8 cellular contexts compared by ENCODE assay signal in the genomic region with DNA sequence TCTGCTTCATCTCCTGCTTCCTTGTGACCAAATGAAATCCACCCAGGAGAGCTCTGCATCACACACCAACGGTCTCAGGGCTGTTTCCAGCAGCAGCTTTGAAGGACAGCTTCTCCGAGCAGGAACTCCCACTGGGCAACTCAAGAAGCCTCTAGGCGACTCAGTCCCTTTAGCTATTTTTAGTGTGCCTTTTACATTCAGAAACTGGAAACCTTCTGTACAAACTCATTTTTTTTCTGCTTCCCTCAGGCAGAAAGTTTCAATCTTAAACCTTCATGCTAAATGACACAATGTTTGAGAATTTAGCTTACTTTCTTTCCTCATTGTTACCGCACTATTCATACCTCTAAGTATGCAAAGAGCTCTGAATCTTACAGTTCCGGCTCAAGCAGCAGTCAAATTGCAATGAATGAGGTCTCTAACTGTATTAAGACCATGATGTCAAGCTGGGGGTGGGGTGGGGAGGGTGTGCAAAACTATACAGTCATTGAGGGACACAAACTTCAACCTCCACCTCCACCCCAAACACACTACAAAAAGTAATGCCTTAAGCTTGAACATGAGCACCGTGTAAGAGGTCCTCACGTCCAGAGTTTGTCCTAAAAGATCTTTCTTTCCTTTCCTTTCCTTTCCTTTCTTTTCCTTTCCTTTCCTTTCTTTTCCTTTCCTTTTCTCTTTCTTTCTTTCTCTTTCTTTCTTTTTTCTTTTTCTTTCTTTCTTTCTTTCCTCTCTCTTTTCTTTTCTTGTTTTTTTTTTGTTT. TPM values are rescaled to one million over a fixed set of nuclear protein-coding genes. Genes with fewer than 3 reads are reported as not detected.
DNase-seq lines count a peak whose midpoint lies in the region; ATAC-seq, FAIRE-seq and TF ChIP-seq lines count a peak whose summit lies in the region.

No MANE protein-coding gene starts in this region.

- H3K27ac Mint-ChIP-seq in activated CD4-positive, alpha-beta T cell treated with anti-CD3 and anti-CD28 coated beads for 36 hours = peak overlapping the region; percentile 86

- no peaks in the 10 kb centered on the region for H3K36me3 ChIP-seq in fibroblast of lung (ENCODE audit: control insufficient read depth, insufficient read depth, low read length)

- peak overlapping the region; percentile 40 for H3K4me2 ChIP-seq in fibroblast of lung (ENCODE audit: extremely low read depth, insufficient read depth, low read length)

- TF ChIP-seq CTCF in fibroblast of lung (conservative IDR thresholded peaks at IDR 0.05 in 1 of 2, IDR thresholded peaks at IDR 0.05 in 1 of 2; ENCODE audit: low read depth in 1 of 2, low read length in 2 of 2) = no peak

- no peaks in the 10 kb centered on the region for H4K20me1 ChIP-seq in fibroblast of lung (ENCODE audit: control insufficient read depth, extremely low read depth, insufficient read depth, low read length)

- CTCF ChIA-PET in activated CD4-positive, alpha-beta T cell treated with anti-CD3 and anti-CD28 coated beads for 36 hours (lab: Charles Lee) = interaction anchor here (0.6 to 2.0 kb wide), 11 partner anchors 9 to 589 kb away, joined by 3 to 13 read pairs (median 4); no protein-coding TSS in a partner anchor

- in situ Hi-C loops in G401 (cut with HindIII; ENCODE audit: low sequenced_read_pairs) = no loop called here

- H3K4me3 ChIP-seq in fibroblast of lung (replicated peaks in 1 of 4; ENCODE audit: control extremely low read depth in 1 of 4, insufficient read depth in 1 of 4, low read depth in 3 of 4, low read length in 4 of 4) = peak overlapping the region in 2 of 4 experiments; percentile 12 to 20

- H3K27ac ChIP-seq in fibroblast of lung (ENCODE audit: insufficient read depth, low read length) = peak overlapping the region; percentile 91

- no peaks in the 10 kb centered on the region for H3K9me3 ChIP-seq in fibroblast of lung (ENCODE audit: control insufficient read depth, insufficient read depth, low read depth, low read length)

- intact Hi-C loops in activated CD4-positive, alpha-beta T cell treated with anti-CD3 and anti-CD28 coated beads for 36 hours (cut with DNase I, micrococcal nuclease) = loop anchor here (2.0 to 5.0 kb wide), 5 partner anchors 227 to 1007 kb away; a partner anchor contains a TSS

- DNase-seq in activated CD4-positive, alpha-beta T cell treated with anti-CD3 and anti-CD28 coated beads for 36 hours = peak; percentile 78
- DNase-seq in activated CD4-positive, alpha-beta T cell treated with anti-CD3 and anti-CD28 coated beads, Interleukin-2, amount 50 U/mL, for 1 hour = no peak
- DNase-seq in H54 (ENCODE audit: insufficient read length, low spot score) = peak; percentile 27
- DNase-seq in NAMALWA (ENCODE audit: low spot score) = peak; percentile 50
- DNase-seq in fibroblast of lung (ENCODE audit: low read depth in 2 of 2) = peak; percentile 72 to 97
- DNase-seq in GDM1 (lab: John Stamatoyannopoulos, UW) = no peak
- no peak for DNase-seq in G401 (ENCODE audit: low spot score)

- H3K4me1 ChIP-seq in fibroblast of lung (ENCODE audit: control insufficient read depth, extremely low read depth, insufficient read depth, low read length) = peaks cover 16% of the 10 kb centered on the region

- H3K9ac ChIP-seq in fibroblast of lung (ENCODE audit: insufficient read depth, low read length) = peak overlapping the region; percentile 35

- no peaks in the 10 kb centered on the region for H3K27me3 ChIP-seq in fibroblast of lung (ENCODE audit: control insufficient read depth, insufficient read depth, low read length)

- POLR2A ChIA-PET in activated CD4-positive, alpha-beta T cell treated with anti-CD3 and anti-CD28 coated beads for 36 hours (lab: Charles Lee) = interaction anchor here (0.6 to 1.1 kb wide), 9 partner anchors 8 to 520 kb away, joined by 3 to 9 read pairs (median 3); a partner anchor contains a TSS

- no peaks in the 10 kb centered on the region for H3K9me3 Mint-ChIP-seq in activated CD4-positive, alpha-beta T cell treated with anti-CD3 and anti-CD28 coated beads for 36 hours (ENCODE audit: low read depth)

- H2AFZ ChIP-seq in fibroblast of lung (ENCODE audit: low read length) = peak overlapping the region; percentile 72

- H3K36me3 Mint-ChIP-seq in activated CD4-positive, alpha-beta T cell treated with anti-CD3 and anti-CD28 coated beads for 36 hours (ENCODE audit: low read depth) = no peaks in the 10 kb centered on the region

- TF ChIP-seq POLR2A in H54 (IDR thresholded peaks at IDR 0.05; ENCODE audit: low read depth, low read length) = no peak

- FAIRE-seq in H54 (lab: Jason Lieb, UNC) = no peak

- H3K79me2 ChIP-seq in fibroblast of lung (ENCODE audit: control insufficient read depth, insufficient read depth, low read length) = no peaks in the 10 kb centered on the region

- peaks cover 65% of the 10 kb centered on the region for H3K4me1 Mint-ChIP-seq in activated CD4-positive, alpha-beta T cell treated with anti-CD3 and anti-CD28 coated beads for 36 hours

- H3K27me3 Mint-ChIP-seq in activated CD4-positive, alpha-beta T cell treated with anti-CD3 and anti-CD28 coated beads for 36 hours = peaks cover 3% of the 10 kb centered on the region

- H3K4me3 Mint-ChIP-seq in activated CD4-positive, alpha-beta T cell treated with anti-CD3 and anti-CD28 coated beads for 36 hours = peak overlapping the region; percentile 46

- peak; percentile 81 for ATAC-seq in activated CD4-positive, alpha-beta T cell treated with anti-CD3 and anti-CD28 coated beads for 36 hours
- no peak for ATAC-seq in GM19324 (IDR thresholded peaks at IDR 0.05; ENCODE audit: low FRiP score, unreplicated experiment)

RNA-seq across cellular contexts. Expression of a gene that starts 16.4 kb away (rescaled TPM):
- 10 to 100 TPM; 37.7 to 41.5 TPM for total RNA-seq in activated CD4-positive, alpha-beta T cell treated with anti-CD3 and anti-CD28 coated beads for 36 hours
- 20.6 and 22.9 TPM in 2 replicates for total RNA-seq in fibroblast of lung
- 11.6 and 15.3 TPM in 2 replicates for polyA plus RNA-seq in fibroblast of lung
- polyA plus RNA-seq in fibroblast of lung (2012) = 6.0 and 6.8 TPM in 2 replicates
- 6.3 and 10.4 TPM in 2 replicates for polyA minus RNA-seq in fibroblast of lung (ENCODE audit: low replicate concordance)
- total RNA-seq in G401 (2014; rRNA removed; shearing (Covaris generic)) = 19.8 and 21.7 TPM in 2 replicates

Comparison
In these comparisons a context has a peak if more than half of its experiments do, and no peak if none do; other contexts are left out.
1. DNase-seq: peak in activated CD4-positive, alpha-beta T cell treated with anti-CD3 and anti-CD28 coated beads for 36 hours (single experiment), H54 (single experiment), NAMALWA (single experiment) and fibroblast of lung (2 of 2); none in activated CD4-positive, alpha-beta T cell treated with anti-CD3 and anti-CD28 coated beads, Interleukin-2, amount 50 U/mL, for 1 hour (single experiment), GDM1 (single experiment) and G401 (single experiment).